In the genomic region with DNA sequence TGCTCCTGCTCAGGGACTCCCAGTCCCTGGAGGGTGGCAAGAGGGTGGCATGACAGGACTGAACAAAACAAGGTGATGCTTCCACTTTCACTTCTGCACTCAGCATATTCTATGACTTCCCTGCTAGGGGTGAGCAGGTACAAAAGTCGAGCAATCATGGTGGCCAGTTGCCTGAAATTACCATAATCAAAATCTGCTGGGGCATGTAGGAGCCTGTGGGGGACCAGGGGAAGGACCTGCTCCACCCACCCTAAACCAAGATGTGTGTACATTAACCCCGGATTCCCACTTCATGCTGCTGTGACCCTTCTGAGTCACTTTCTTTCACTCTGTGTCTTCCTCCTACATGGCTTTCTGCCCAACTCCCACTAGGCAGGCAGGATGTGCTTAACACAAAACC, we compare ENCODE assay signal across 11 cellular contexts.
DNase-seq lines count a peak whose midpoint lies in the region; ATAC-seq and TF ChIP-seq lines count a peak whose summit lies in the region.
"Had no signal": no experiment of that assay in that cellular context is flagged by ENCODE, and none has a peak within 500 bp of the region (broad histone marks: within the 10 kb centered on the region; RNA-seq: fewer than 3 reads in every experiment).

No MANE protein-coding gene starts in this region.

- H3K9me3 Mint-ChIP-seq in memory B cell, result no peaks in the 10 kb centered on the region
- peaks cover under 1% of the 10 kb centered on the region for H3K9me3 Mint-ChIP-seq in chondrocyte (ENCODE audit: low read depth)
- H3K9me3 Mint-ChIP-seq in CD8-positive, alpha-beta memory T cell, result no peaks in the 10 kb centered on the region

- DNase-seq in Jurkat, Clone E6-1 (ENCODE audit: low read depth, low spot score), result peak; percentile 20
- DNase-seq in memory B cell (ENCODE audit: low spot score in 2 of 2) (peak in 1 of 2 donors; percentile 14), chondrocyte (ENCODE audit: low spot score) (no peak), NCI-H526 treated with DMSO at 0.1 percent for 48 hours (lab: John Stamatoyannopoulos, UW) (no peak)
- no peak for DNase-seq in CD8-positive, alpha-beta memory T cell
- DNase-seq: anterior cingulate cortex, SK-N-SH had no signal

- POLR2A ChIA-PET in CD8-positive, alpha-beta memory T cell (lab: Charles Lee), result no interaction called here

- H3K36me3 Mint-ChIP-seq in memory B cell (no peaks in the 10 kb centered on the region), chondrocyte (ENCODE audit: low read depth) (peaks cover under 1% of the 10 kb centered on the region)
- H3K36me3 Mint-ChIP-seq in CD8-positive, alpha-beta memory T cell, result no peaks in the 10 kb centered on the region

- CTCF ChIA-PET in CD8-positive, alpha-beta memory T cell (lab: Charles Lee), result no interaction called here

- H3K4me1 ChIP-seq in CD8-positive, alpha-beta memory T cell (ENCODE audit: insufficient read depth, low read length), result peaks cover 9% of the 10 kb centered on the region

- H3K4me3 Mint-ChIP-seq in memory B cell (no peak overlapping the region), chondrocyte (ENCODE audit: unreplicated experiment) (no peak overlapping the region)
- peak overlapping the region in 1 of 7 donors; percentile 7 for H3K4me3 Mint-ChIP-seq in CD8-positive, alpha-beta memory T cell

- H3K27me3 Mint-ChIP-seq in memory B cell (no peaks in the 10 kb centered on the region), chondrocyte (ENCODE audit: low read depth) (peaks cover 17% of the 10 kb centered on the region)
- peaks cover 0 to under 1% of the 10 kb centered on the region in 2 donors for H3K27me3 Mint-ChIP-seq in CD8-positive, alpha-beta memory T cell

- H3K27ac ChIP-seq in CD8-positive, alpha-beta memory T cell (ENCODE audit: low read depth, low read length), result no peak overlapping the region

- H3K4me1 Mint-ChIP-seq in memory B cell, result no peaks in the 10 kb centered on the region
- no peaks in the 10 kb centered on the region for H3K4me1 Mint-ChIP-seq in chondrocyte (ENCODE audit: low read depth)
- H3K4me1 Mint-ChIP-seq in CD8-positive, alpha-beta memory T cell, result peaks cover 0 to 2% (median 0%) of the 10 kb centered on the region in 3 donors

- H3K27me3 ChIP-seq in CD8-positive, alpha-beta memory T cell (ENCODE audit: insufficient read depth, low read length, poor library complexity, severe bottlenecking), result no peaks in the 10 kb centered on the region

- H3K27ac Mint-ChIP-seq in memory B cell, result no peak overlapping the region
- H3K27ac Mint-ChIP-seq in chondrocyte (ENCODE audit: unreplicated experiment), result no peak overlapping the region
- peak overlapping the region in 1 of 8 donors; percentile 78 for H3K27ac Mint-ChIP-seq in CD8-positive, alpha-beta memory T cell

- H3K9me3 ChIP-seq in CD8-positive, alpha-beta memory T cell (ENCODE audit: low read length), result no peaks in the 10 kb centered on the region
- H3K9me3 ChIP-seq: SK-N-SH had no signal

- TF ChIP-seq CTCF in chondrocyte (IDR thresholded peaks at IDR 0.05), result no peak

- H3K36me3 ChIP-seq in CD8-positive, alpha-beta memory T cell (ENCODE audit: insufficient read depth, low read length), result no peaks in the 10 kb centered on the region

- peak; percentile 58 for ATAC-seq in GM18858 (IDR thresholded peaks at IDR 0.05; ENCODE audit: unreplicated experiment)
- peak; percentile 84 for ATAC-seq in GM21619 (IDR thresholded peaks at IDR 0.05; ENCODE audit: unreplicated experiment)
- ATAC-seq in memory B cell (ENCODE audit: low read depth), result peak; percentile 92
- ATAC-seq in GM19035 (IDR thresholded peaks at IDR 0.05; ENCODE audit: unreplicated experiment), result no peak
- ATAC-seq: HCT116 had no signal

- H3K4me3 ChIP-seq in Jurkat, Clone E6-1 (ENCODE audit: low read length), result no peak overlapping the region
- H3K4me3 ChIP-seq in CD8-positive, alpha-beta memory T cell (ENCODE audit: low read length), result no peak overlapping the region
